21 cellular contexts compared by ENCODE assay signal in the genomic region with DNA sequence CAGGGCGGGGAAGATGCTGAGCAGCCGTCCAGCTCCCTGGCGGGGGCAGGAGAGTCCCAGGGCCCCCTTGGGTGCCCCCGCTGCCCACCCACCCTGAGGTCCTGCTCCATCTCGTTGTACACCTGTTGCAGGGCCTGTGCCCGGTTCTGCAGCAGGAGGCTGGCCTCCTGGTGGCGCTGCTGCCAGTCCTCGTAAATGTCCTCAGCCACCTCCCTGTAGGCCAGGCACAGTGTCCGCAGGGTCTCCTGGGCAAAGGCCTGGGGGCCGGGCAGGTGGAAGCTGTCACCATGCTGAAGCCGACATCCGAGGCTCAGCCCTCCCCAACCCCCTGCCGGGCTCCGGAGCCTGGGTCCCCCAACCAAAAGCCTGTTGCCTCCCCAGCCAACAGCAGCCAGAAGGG. TPM values are rescaled to one million over a fixed set of nuclear protein-coding genes. Genes with fewer than 3 reads are reported as not detected.
A peak's percentile ranks its signal among the peaks of the same experiment; 100 is the strongest.
DNase-seq lines count a peak whose midpoint lies in the region; ATAC-seq, FAIRE-seq and TF ChIP-seq lines count a peak whose summit lies in the region.
"Had no signal": no experiment of that assay in that cellular context is flagged by ENCODE, and none has a peak within 500 bp of the region (broad histone marks: within the 10 kb centered on the region; RNA-seq: fewer than 3 reads in every experiment).

No MANE protein-coding gene starts in this region.

- CTCF ChIA-PET in HepG2 (lab: Yijun Ruan, JAX; ENCODE audit: low intra/inter-chr PET ratio, low total read pairs) = no interaction called here

- H3K9me3 ChIP-seq in OCI-LY3 (ENCODE audit: insufficient read depth, low read length) (no peaks in the 10 kb centered on the region), HepG2 (ENCODE audit: low read length) (no peaks in the 10 kb centered on the region)

- H3K9ac ChIP-seq in OCI-LY3 (ENCODE audit: low read length) (no peak overlapping the region), HepG2 (ENCODE audit: insufficient read depth, low read depth, low read length) (no peak overlapping the region)
- H3K9ac ChIP-seq: BLaER1 treated with 17β-estradiol and CSF1 and Interleukin-3, amounts not matched to agents 10 nM and 100 nM; GM23248 had no signal

- no TSS peak for BruUV-seq in HepG2 (replicated peaks; lab: Mats Ljungman, UMichigan)

- POLR2A ChIA-PET in HepG2 (lab: Yijun Ruan, JAX) = no interaction called here

- H3K36me3 ChIP-seq in OCI-LY3 (replicated peaks; ENCODE audit: low read depth, low read length) (no peaks in the 10 kb centered on the region), HepG2 (replicated peaks in 1 of 2; ENCODE audit: control insufficient read depth in 1 of 2, insufficient read depth in 2 of 2, low read length in 2 of 2) (no peaks in the 10 kb centered on the region), brain microvascular endothelial cell (replicated peaks) (no peaks in the 10 kb centered on the region)
- H3K36me3 ChIP-seq: BLaER1 treated with 17β-estradiol and CSF1 and Interleukin-3, amounts not matched to agents 10 nM and 100 nM had no signal

- TF ChIP-seq RAD21 in HepG2 (CRISPR knock-in tag; IDR thresholded peaks at IDR 0.05) = no peak

- H4K20me1 ChIP-seq in OCI-LY3 (ENCODE audit: insufficient read depth, low read length) (no peaks in the 10 kb centered on the region), HepG2 (ENCODE audit: insufficient read depth, low read length) (no peaks in the 10 kb centered on the region)

- no peak for DNase-seq in HepG2 (ENCODE audit: low spot score)
- no peak for DNase-seq in brain microvascular endothelial cell
- DNase-seq in T1000 (lab: John Stamatoyannopoulos, UW) = no peak
- no peak for DNase-seq in NK-92 treated with Interleukin-12 subunit alpha and Interleukin-12 subunit beta, amount 100 ng/mL, for 24 hours (lab: John Stamatoyannopoulos, UW)
- DNase-seq: 8988T; Calu3; CD8-positive, alpha-beta T cell; DMS79 treated with DMSO at 0.1 percent for 48 hours; GF-D8; GM23248; H7 had no signal

- no peak for FAIRE-seq in HepG2 (lab: Jason Lieb, UNC)
- FAIRE-seq: GM12878, GM19239 had no signal

- no peak for TF ChIP-seq EP300 in HepG2 (IDR thresholded peaks at IDR 0.05; ENCODE audit: low read depth in 2 of 2, low read length in 2 of 2)
- no peak for TF ChIP-seq EP300 in HepG2 (CRISPR knock-in tag; IDR thresholded peaks at IDR 0.05; ENCODE audit: borderline replicate concordance)

- no peak overlapping the region for H3K4me2 ChIP-seq in OCI-LY3 (ENCODE audit: low read length)
- no peak overlapping the region for H3K4me2 ChIP-seq in HepG2 (ENCODE audit: low read depth, low read length)

- TF ChIP-seq CTCF in GM12874 (IDR thresholded peaks at IDR 0.05; ENCODE audit: insufficient read depth, low read depth, low read length) = 0 out of 2 replicates have a peak, but pooled peaks have one; percentile 2
- peak; percentile 9; the same call in 1 of the 2 replicates for TF ChIP-seq CTCF in OCI-LY3 (IDR thresholded peaks at IDR 0.05; ENCODE audit: low read depth, low read length)
- peak; percentile 37 for TF ChIP-seq CTCF in HepG2 (CRISPR knock-in tag; IDR thresholded peaks at IDR 0.05)
- TF ChIP-seq CTCF in brain microvascular endothelial cell (IDR thresholded peaks at IDR 0.05; ENCODE audit: low read depth, low read length, missing control alignments) = no peak

- no CpG with 5 or more reads among the region's 14 CpGs for WGBS in HepG2 (ENCODE audit: low lambda C conversion rate)

- peak; percentile 26 for ATAC-seq in HepG2
- ATAC-seq in GM21529 (IDR thresholded peaks at IDR 0.05; ENCODE audit: unreplicated experiment) = no peak
- ATAC-seq: CD8-positive, alpha-beta T cell; GM12878; HCT116 had no signal

- H3K27ac ChIP-seq in OCI-LY3 (ENCODE audit: low read length) (no peak overlapping the region), HepG2 (ENCODE audit: extremely low read length, insufficient read depth, low read length) (no peak overlapping the region), brain microvascular endothelial cell (no peak overlapping the region)
- H3K27ac ChIP-seq: GM23248 had no signal

- TF ChIP-seq POLR2A in HepG2 (IDR thresholded peaks at IDR 0.05; ENCODE audit: insufficient read depth in 1 of 2, low read depth in 2 of 2, low read length in 2 of 2) = no peak

- intact Hi-C loops in HepG2 (cut with micrococcal nuclease; ENCODE audit: unreplicated experiment) = loop anchor here (2.0 kb wide), 1 partner anchor 21 kb away; a partner anchor contains a TSS

- in situ Hi-C loops in HepG2 (cut with HindIII; ENCODE audit: extremely low pct_ligation_motif_present, low pct_unique_long_range_greater_than_20kb) (no loop called here), brain microvascular endothelial cell (cut with HindIII; ENCODE audit: low pct_ligation_motif_present, low sequenced_read_pairs) (no loop called here)

- H3K4me3 ChIP-seq in OCI-LY3 (ENCODE audit: low read length) (no peak overlapping the region), HepG2 (replicated peaks in 1 of 3; ENCODE audit: insufficient read depth in 1 of 3, low read depth in 2 of 3, low read length in 3 of 3) (no peak overlapping the region), brain microvascular endothelial cell (ENCODE audit: low read depth, low read length) (no peak overlapping the region)
- H3K4me3 ChIP-seq: BLaER1 treated with 17β-estradiol and CSF1 and Interleukin-3, amounts not matched to agents 10 nM and 100 nM; GM12878; GM23248 had no signal

- 0 out of 2 replicates have a peak, but pooled peaks cover 5% of the 10 kb centered on the region for H3K27me3 ChIP-seq in OCI-LY3 (ENCODE audit: low read depth, low read length)
- H3K27me3 ChIP-seq in HepG2 (ENCODE audit: control insufficient read depth in 1 of 2, insufficient read depth in 2 of 2, low read length in 2 of 2) = peaks cover 2 to 5% of the 10 kb centered on the region in 2 experiments; a peak in 1 of 5 replicates
- peaks cover 6% of the 10 kb centered on the region for H3K27me3 ChIP-seq in brain microvascular endothelial cell (replicated peaks)

- H2AFZ ChIP-seq in OCI-LY3 (ENCODE audit: low read depth, low read length) (no peak overlapping the region), HepG2 (ENCODE audit: low read length) (no peak overlapping the region)
- H2AFZ ChIP-seq: GM23248 had no signal

- peaks cover 7% of the 10 kb centered on the region; the same call in 1 of the 2 replicates for H3K4me1 ChIP-seq in OCI-LY3 (ENCODE audit: low read length)
- H3K4me1 ChIP-seq in HepG2 (ENCODE audit: insufficient read depth, low read length) = peaks cover 7% of the 10 kb centered on the region

- H3K79me2 ChIP-seq in OCI-LY3 (ENCODE audit: low read length) = no peaks in the 10 kb centered on the region
- no peaks in the 10 kb centered on the region for H3K79me2 ChIP-seq in HepG2 (ENCODE audit: insufficient read depth, low read length)

RNA-seq across cellular contexts. Expression of a gene that starts 20.2 kb away (rescaled TPM):
- 1.8 and 2.6 TPM in 2 replicates for total RNA-seq in HepG2 (2016; rRNA removed; fragmentation: Illumina TruSeq; extraction: Trizol)
- 0.35 and 0.40 TPM in 2 replicates for total RNA-seq in HepG2 (2016; cell fraction: cytosol; rRNA removed; fragmentation: Illumina TruSeq; extraction: Trizol; ENCODE audit: low read depth)
- total RNA-seq in HepG2 (2016; cell fraction: insoluble cytoplasmic fraction; rRNA removed; fragmentation: Illumina TruSeq; extraction: Trizol) = 1.8 and 2.6 TPM in 2 replicates
- 1.2 and 1.7 TPM in 2 replicates for total RNA-seq in HepG2 (2016; cell fraction: membrane; rRNA removed; fragmentation: Illumina TruSeq; extraction: Trizol)
- total RNA-seq in HepG2 (2016; cell fraction: nucleus; rRNA removed; fragmentation: Illumina TruSeq; extraction: Trizol) = 1.9 and 3.5 TPM in 2 replicates
- polyA plus RNA-seq in HepG2 (2011; rRNA removed) = 5.8 and 5.9 TPM in 2 replicates
- 3.8 and 4.8 TPM in 2 replicates for polyA plus RNA-seq in HepG2 (2011; cell fraction: cytosol; rRNA removed)
- 10.6 and 12.8 TPM in 2 replicates for polyA plus RNA-seq in HepG2 (2011; cell fraction: nucleus; rRNA removed)
- polyA plus RNA-seq in HepG2 (2012) = 2.4 and 2.5 TPM in 2 replicates
- 0.36 and 0.59 TPM in 2 replicates for polyA plus RNA-seq in HepG2 (2016; cell fraction: cytosol; fragmentation: Illumina TruSeq; extraction: Trizol; ENCODE audit: low read depth)
- polyA plus RNA-seq in HepG2 (2016; cell fraction: insoluble cytoplasmic fraction; fragmentation: Illumina TruSeq; extraction: Trizol; ENCODE audit: low read depth) = 1.1 and 2.2 TPM in 2 replicates
- polyA plus RNA-seq in HepG2 (2016; cell fraction: membrane; fragmentation: Illumina TruSeq; extraction: Trizol; ENCODE audit: low read depth) = 0.69 and 0.98 TPM in 2 replicates
- 9.6 and 11.4 TPM in 2 replicates for polyA plus RNA-seq in HepG2 (2016; cell fraction: nucleus; fragmentation: Illumina TruSeq; extraction: Trizol; ENCODE audit: insufficient read depth, low read depth)
- polyA minus RNA-seq in HepG2 (2011; rRNA and poly(A)+ RNA removed; ENCODE audit: low replicate concordance) = 10.3 and 16.8 TPM in 2 replicates
- 4.6 and 5.4 TPM in 2 replicates for polyA minus RNA-seq in HepG2 (2011; cell fraction: cytosol; rRNA and poly(A)+ RNA removed)
- 2.7 and 3.0 TPM in 2 replicates for polyA minus RNA-seq in HepG2 (2011; cell fraction: nucleus; rRNA and poly(A)+ RNA removed)

RNA-seq across cellular contexts. Expression of a gene that starts 38.6 kb away (rescaled TPM):
- total RNA-seq in HepG2 (2016; rRNA removed; fragmentation: Illumina TruSeq; extraction: Trizol) = not detected in 2 replicates
- total RNA-seq in HepG2 (2016; cell fraction: cytosol; rRNA removed; fragmentation: Illumina TruSeq; extraction: Trizol; ENCODE audit: low read depth) = not detected in 2 replicates
- total RNA-seq in HepG2 (2016; cell fraction: insoluble cytoplasmic fraction; rRNA removed; fragmentation: Illumina TruSeq; extraction: Trizol) = not detected in 2 replicates
- total RNA-seq in HepG2 (2016; cell fraction: membrane; rRNA removed; fragmentation: Illumina TruSeq; extraction: Trizol) = not detected in 2 replicates
- total RNA-seq in HepG2 (2016; cell fraction: nucleus; rRNA removed; fragmentation: Illumina TruSeq; extraction: Trizol) = not detected in 2 replicates
- polyA plus RNA-seq in HepG2 (2011; rRNA removed) = under 0.01 and 0.01 TPM in 2 replicates
- 0.01 TPM in 1 of 2 replicates, not detected in the other for polyA plus RNA-seq in HepG2 (2011; cell fraction: cytosol; rRNA removed)
- polyA plus RNA-seq in HepG2 (2011; cell fraction: nucleus; rRNA removed) = 0.03 TPM in 1 of 2 replicates, not detected in the other
- polyA plus RNA-seq in HepG2 (2012) = not detected in 2 replicates
- polyA plus RNA-seq in HepG2 (2016; cell fraction: cytosol; fragmentation: Illumina TruSeq; extraction: Trizol; ENCODE audit: low read depth) = not detected in 2 replicates
- 0.02 TPM in 1 of 2 replicates, not detected in the other for polyA plus RNA-seq in HepG2 (2016; cell fraction: insoluble cytoplasmic fraction; fragmentation: Illumina TruSeq; extraction: Trizol; ENCODE audit: low read depth)
- polyA plus RNA-seq in HepG2 (2016; cell fraction: membrane; fragmentation: Illumina TruSeq; extraction: Trizol; ENCODE audit: low read depth) = not detected in 2 replicates
- not detected in 2 replicates for polyA plus RNA-seq in HepG2 (2016; cell fraction: nucleus; fragmentation: Illumina TruSeq; extraction: Trizol; ENCODE audit: insufficient read depth, low read depth)
- polyA minus RNA-seq in HepG2 (2011; rRNA and poly(A)+ RNA removed; ENCODE audit: low replicate concordance) = not detected in 2 replicates
- polyA minus RNA-seq in HepG2 (2011; cell fraction: cytosol; rRNA and poly(A)+ RNA removed) = not detected in 2 replicates
- not detected in 2 replicates for polyA minus RNA-seq in HepG2 (2011; cell fraction: nucleus; rRNA and poly(A)+ RNA removed)
- total RNA-seq: A673; CD8-positive, alpha-beta T cell; GM12878; GM23248; H7; HT-29 had no signal
- polyA plus RNA-seq: AG04450, GM12878, GM23248 had no signal

RNA-seq across cellular contexts. Expression of a gene that starts 56.4 kb away (rescaled TPM):
- total RNA-seq in HepG2 (2016; rRNA removed; fragmentation: Illumina TruSeq; extraction: Trizol) = 3.0 and 5.0 TPM in 2 replicates
- 1.1 and 3.2 TPM in 2 replicates for total RNA-seq in HepG2 (2016; cell fraction: cytosol; rRNA removed; fragmentation: Illumina TruSeq; extraction: Trizol; ENCODE audit: low read depth)
- 4.1 and 5.2 TPM in 2 replicates for total RNA-seq in HepG2 (2016; cell fraction: insoluble cytoplasmic fraction; rRNA removed; fragmentation: Illumina TruSeq; extraction: Trizol)
- 3.9 and 4.2 TPM in 2 replicates for total RNA-seq in HepG2 (2016; cell fraction: membrane; rRNA removed; fragmentation: Illumina TruSeq; extraction: Trizol)
- total RNA-seq in HepG2 (2016; cell fraction: nucleus; rRNA removed; fragmentation: Illumina TruSeq; extraction: Trizol) = 6.0 and 7.6 TPM in 2 replicates
- polyA plus RNA-seq in HepG2 (2011; rRNA removed) = 11.2 and 13.0 TPM in 2 replicates
- 8.7 and 9.8 TPM in 2 replicates for polyA plus RNA-seq in HepG2 (2011; cell fraction: cytosol; rRNA removed)
- 91.1 and 123 TPM in 2 replicates for polyA plus RNA-seq in HepG2 (2011; cell fraction: nucleus; rRNA removed)
- polyA plus RNA-seq in HepG2 (2012) = 13.8 and 15.4 TPM in 2 replicates
- polyA plus RNA-seq in HepG2 (2016; cell fraction: cytosol; fragmentation: Illumina TruSeq; extraction: Trizol; ENCODE audit: low read depth) = 1.7 and 1.8 TPM in 2 replicates
- polyA plus RNA-seq in HepG2 (2016; cell fraction: insoluble cytoplasmic fraction; fragmentation: Illumina TruSeq; extraction: Trizol; ENCODE audit: low read depth) = 7.3 and 10.0 TPM in 2 replicates
- 5.1 and 5.3 TPM in 2 replicates for polyA plus RNA-seq in HepG2 (2016; cell fraction: membrane; fragmentation: Illumina TruSeq; extraction: Trizol; ENCODE audit: low read depth)
- 39.5 and 44.1 TPM in 2 replicates for polyA plus RNA-seq in HepG2 (2016; cell fraction: nucleus; fragmentation: Illumina TruSeq; extraction: Trizol; ENCODE audit: insufficient read depth, low read depth)
- polyA minus RNA-seq in HepG2 (2011; rRNA and poly(A)+ RNA removed; ENCODE audit: low replicate concordance) = 16.3 and 19.1 TPM in 2 replicates
- 5.5 and 7.7 TPM in 2 replicates for polyA minus RNA-seq in HepG2 (2011; cell fraction: cytosol; rRNA and poly(A)+ RNA removed)
- polyA minus RNA-seq in HepG2 (2011; cell fraction: nucleus; rRNA and poly(A)+ RNA removed) = 9.3 and 10.8 TPM in 2 replicates
